In genomic region chr9:70609542-70610286, GRCh38 we compare ENCODE assay signal across 10 cellular contexts.
A peak's percentile ranks its signal among the peaks of the same experiment; 100 is the strongest.
DNase-seq lines count a peak whose midpoint lies in the region; ATAC-seq and TF ChIP-seq lines count a peak whose summit lies in the region.
"Had no signal": no experiment of that assay in that cellular context is flagged by ENCODE, and none has a peak within 500 bp of the region (broad histone marks: within the 10 kb centered on the region; RNA-seq: fewer than 3 reads in every experiment).

No MANE protein-coding gene starts in this region.

- H3K27me3 ChIP-seq in BJ (ENCODE audit: control insufficient read depth, insufficient read depth, low read length) (no peaks in the 10 kb centered on the region), ovary (no peaks in the 10 kb centered on the region)

- H3K9me3 ChIP-seq in ovary (no peaks in the 10 kb centered on the region), mucosa of descending colon (no peaks in the 10 kb centered on the region)

- CTCF ChIA-PET in BJ (lab: Yijun Ruan, JAX) (interaction anchor here (0.6 to 0.7 kb wide), 2 partner anchors 199 to 269 kb away, joined by 3 read pairs; no protein-coding TSS in a partner anchor), RWPE1 (lab: Yijun Ruan, JAX) (interaction anchor here (0.5 to 0.6 kb wide), 2 partner anchors 14 to 246 kb away, joined by 3 to 4 read pairs; no protein-coding TSS in a partner anchor)

- H3K4me1 ChIP-seq in ovary (ENCODE audit: insufficient read depth) (no peaks in the 10 kb centered on the region), mucosa of descending colon (ENCODE audit: low read depth) (no peaks in the 10 kb centered on the region)

- ATAC-seq in GM21723 (IDR thresholded peaks at IDR 0.05; ENCODE audit: unreplicated experiment) (no peak), mucosa of descending colon (no peak)

- TF ChIP-seq EP300 in ovary (IDR thresholded peaks at IDR 0.05): no peak

- H3K4me3 ChIP-seq in BJ (ENCODE audit: low read depth, low read length) (no peak overlapping the region), fibroblast of mammary gland (ENCODE audit: control insufficient read depth, low read depth, low read length) (no peak overlapping the region), ovary (no peak overlapping the region), mucosa of descending colon (no peak overlapping the region)

- peak; percentile 84 for DNase-seq in BJ (ENCODE audit: low read depth)
- peak; percentile 68 for DNase-seq in RWPE1 (ENCODE audit: low spot score)
- peak; percentile 99 for DNase-seq in fibroblast of mammary gland (ENCODE audit: low read depth)
- peak in 3 of 5 donors; percentile 38 to 62 (median 53) for DNase-seq in ovary
- no peak for DNase-seq in mucosa of descending colon
- DNase-seq in NCI-H1436 (lab: John Stamatoyannopoulos, UW): no peak
- DNase-seq in activated T-cell treated with anti-CD3 and anti-CD28 coated beads for 4 hours: no peak
- DNase-seq: NCI-H2107, occipital lobe had no signal

- intact Hi-C loops in ovary (cut with DNase I) (loop anchor here (5.0 to 10.0 kb wide), 5 partner anchors 255 to 1565 kb away; no protein-coding TSS in a partner anchor), mucosa of descending colon (cut with DNase I, micrococcal nuclease) (loop anchor here in 1 of 2 donors (10.0 kb wide), 1 partner anchor 115 kb away; no protein-coding TSS in a partner anchor)

- H3K36me3 ChIP-seq in BJ (ENCODE audit: control insufficient read depth, insufficient read depth, low read length) (no peaks in the 10 kb centered on the region), ovary (no peaks in the 10 kb centered on the region), mucosa of descending colon (ENCODE audit: low read depth) (no peaks in the 10 kb centered on the region)

- H3K27ac ChIP-seq in RWPE1: no peak overlapping the region
- H3K27ac ChIP-seq in ovary: no peak overlapping the region

- TF ChIP-seq CTCF in BJ (IDR thresholded peaks at IDR 0.05; ENCODE audit: insufficient read depth, low read depth, low read length) (no peak), RWPE1 (conservative IDR thresholded peaks at IDR 0.05; ENCODE audit: low read depth) (no peak), fibroblast of mammary gland (conservative IDR thresholded peaks at IDR 0.05; ENCODE audit: control insufficient read depth, insufficient read depth, low read depth, low read length) (no peak), ovary (IDR thresholded peaks at IDR 0.05) (no peak), mucosa of descending colon (IDR thresholded peaks at IDR 0.05) (no peak)

- POLR2A ChIA-PET in BJ (lab: Charles Lee) (interaction anchor here (0.6 kb wide), 1 partner anchor 217 kb away, joined by 3 read pairs; no protein-coding TSS in a partner anchor), RWPE1 (lab: Yijun Ruan, JAX; ENCODE audit: low non-redundant PET) (no interaction called here)

- WGBS in ovary, 3 donors: 20 to 32% (median 26%) methylated on average over 6 of the region's 6 CpGs

- TF ChIP-seq POLR2A in ovary (IDR thresholded peaks at IDR 0.05): no peak

Comparison
In these comparisons a context has a peak if more than half of its experiments do, and no peak if none do; other contexts are left out.
1. DNase-seq: peak in BJ (single experiment), RWPE1 (single experiment), fibroblast of mammary gland (single experiment) and ovary (3 of 5); none in mucosa of descending colon (0 of 3), NCI-H1436 (single experiment) and activated T-cell treated with anti-CD3 and anti-CD28 coated beads for 4 hours (single experiment).